In the genomic region with DNA sequence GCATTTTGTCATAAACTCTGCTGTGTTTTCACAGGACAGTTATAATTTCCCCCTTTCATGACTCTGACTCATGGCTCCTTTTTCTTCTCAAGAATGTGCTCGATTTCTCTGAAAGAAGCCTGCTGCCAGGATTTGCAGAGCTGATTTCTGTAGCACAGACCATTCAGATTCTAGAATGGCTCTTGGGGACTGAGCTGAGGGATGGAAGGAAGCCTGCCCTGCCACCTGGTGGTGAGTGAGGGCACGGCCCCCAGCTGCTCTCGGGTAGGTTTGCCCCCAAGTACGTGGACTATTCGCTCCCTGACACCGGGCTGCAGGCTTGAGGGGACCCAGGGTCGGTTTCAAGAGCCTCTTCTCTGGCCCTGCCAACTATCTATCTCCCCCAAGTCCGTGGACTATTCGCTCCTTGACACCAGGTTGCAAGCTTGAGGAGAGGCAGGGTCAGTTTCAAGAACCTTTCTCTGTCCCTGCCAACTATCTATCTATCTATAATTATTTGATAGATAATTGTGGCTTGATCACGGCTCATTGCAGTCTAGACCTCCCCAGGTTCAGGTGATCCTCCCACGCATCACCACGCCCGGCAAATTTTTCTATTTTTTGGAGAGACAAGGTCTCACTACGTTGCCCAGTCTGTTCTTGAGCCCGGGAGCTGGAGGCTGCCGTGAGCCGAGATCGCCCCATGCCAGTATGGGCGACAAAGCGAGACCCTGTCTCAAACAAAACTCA, we compare ENCODE assay signal across 1 cellular context.
A peak's percentile ranks its signal among the peaks of the same experiment; 100 is the strongest.
TF ChIP-seq lines count a peak whose summit lies in the region.

No MANE protein-coding gene starts in this region.

TF ChIP-seq in HepG2, 621 proteins besides CTCF, POLR2A, EP300 and RAD21 (continued from another document):
- TF ChIP-seq ZNF12 (CRISPR knock-in tag; IDR thresholded peaks at IDR 0.05) (no peak), AGO2 (optimal IDR thresholded peaks at IDR 0.05; ENCODE audit: low read depth, low read length) (no peak), DMAP1 (CRISPR knock-in tag; IDR thresholded peaks at IDR 0.05) (peak; percentile 37; the same call in 1 of the 2 replicates), ZNF777 (CRISPR knock-in tag; IDR thresholded peaks at IDR 0.05) (peak; percentile 44; the same call in 1 of the 2 replicates), SALL1 (CRISPR knock-in tag; IDR thresholded peaks at IDR 0.05) (peak; percentile 54; the same call in 1 of the 2 replicates), TSC22D2 (CRISPR knock-in tag; IDR thresholded peaks at IDR 0.05; ENCODE audit: borderline replicate concordance) (peak; percentile 42; the same call in 1 of the 2 replicates), ZNF512B (CRISPR knock-in tag; IDR thresholded peaks at IDR 0.05; ENCODE audit: borderline replicate concordance) (peak; percentile 82; the same call in 1 of the 2 replicates), ZNF547 (CRISPR knock-in tag; IDR thresholded peaks at IDR 0.05) (0 out of 2 replicates have a peak, but pooled peaks have one; percentile 23)
- TF ChIP-seq, protein P1, sequence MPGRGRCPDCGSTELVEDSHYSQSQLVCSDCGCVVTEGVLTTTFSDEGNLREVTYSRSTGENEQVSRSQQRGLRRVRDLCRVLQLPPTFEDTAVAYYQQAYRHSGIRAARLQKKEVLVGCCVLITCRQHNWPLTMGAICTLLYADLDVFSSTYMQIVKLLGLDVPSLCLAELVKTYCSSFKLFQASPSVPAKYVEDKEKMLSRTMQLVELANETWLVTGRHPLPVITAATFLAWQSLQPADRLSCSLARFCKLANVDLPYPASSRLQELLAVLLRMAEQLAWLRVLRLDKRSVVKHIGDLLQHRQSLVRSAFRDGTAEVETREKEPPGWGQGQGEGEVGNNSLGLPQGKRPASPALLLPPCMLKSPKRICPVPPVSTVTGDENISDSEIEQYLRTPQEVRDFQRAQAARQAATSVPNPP (CRISPR knock-in tag; IDR thresholded peaks at IDR 0.05) = 0 out of 2 replicates have a peak, but pooled peaks have one; percentile 18
